Comparison of ENCODE assay signal across 23 cellular contexts in genomic region chr6:41729624-41730023, GRCh38. TPM values are rescaled to one million over a fixed set of nuclear protein-coding genes. Genes with fewer than 3 reads are reported as not detected.
DNase-seq lines count a peak whose midpoint lies in the region; ATAC-seq and TF ChIP-seq lines count a peak whose summit lies in the region.
"Had no signal": no experiment of that assay in that cellular context is flagged by ENCODE, and none has a peak within 500 bp of the region (broad histone marks: within the 10 kb centered on the region; RNA-seq: fewer than 3 reads in every experiment).

No MANE protein-coding gene starts in this region.

- H3K9ac ChIP-seq in BLaER1 = peak overlapping the region; percentile 46; the same call in 1 of the 2 replicates
- H3K9ac ChIP-seq in Loucy (ENCODE audit: low read depth, low read length, poor library complexity, severe bottlenecking) = no peak overlapping the region
- H3K9ac ChIP-seq: KMS-11, neural progenitor cell had no signal

- H3K27me3 ChIP-seq in BLaER1 (no peaks in the 10 kb centered on the region), Loucy (ENCODE audit: insufficient read depth, low read length, poor library complexity, severe bottlenecking) (no peaks in the 10 kb centered on the region)
- H3K27me3 ChIP-seq: suprapubic skin had no signal

- peak overlapping the region; percentile 70 to 81 for H3K27ac Mint-ChIP-seq in effector memory CD8-positive, alpha-beta T cell
- H3K27ac Mint-ChIP-seq in natural killer cell = peak overlapping the region; percentile 88 to 95
- H3K27ac Mint-ChIP-seq: activated CD4-positive, alpha-beta memory T cell treated with anti-CD3 and anti-CD28 coated beads for 36 hours; activated naive CD4-positive, alpha-beta T cell treated with anti-CD3 and anti-CD28 coated beads, Interleukin-2, amount 10 ng/mL, durations not matched to agents 7 days and 5 days had no signal

- no peak for ATAC-seq in effector memory CD8-positive, alpha-beta T cell (replicated peaks)
- ATAC-seq in natural killer cell (no peak), GM19395 (IDR thresholded peaks at IDR 0.05; ENCODE audit: unreplicated experiment) (no peak), GM21723 (IDR thresholded peaks at IDR 0.05; ENCODE audit: unreplicated experiment) (no peak), GM21825 (IDR thresholded peaks at IDR 0.05; ENCODE audit: unreplicated experiment) (no peak)
- ATAC-seq: activated T-cell treated with anti-CD3 and anti-CD28 coated beads, Interleukin-2, amount 50 U/mL, for 4 hours had no signal

- H3K36me3 ChIP-seq in BLaER1 (no peaks in the 10 kb centered on the region), Loucy (ENCODE audit: insufficient read depth, low read length) (no peaks in the 10 kb centered on the region)
- H3K36me3 ChIP-seq: neural progenitor cell, suprapubic skin had no signal

- no peaks in the 10 kb centered on the region for H3K9me3 Mint-ChIP-seq in effector memory CD8-positive, alpha-beta T cell
- H3K9me3 Mint-ChIP-seq in natural killer cell = no peaks in the 10 kb centered on the region
- H3K9me3 Mint-ChIP-seq: activated CD4-positive, alpha-beta memory T cell treated with anti-CD3 and anti-CD28 coated beads for 36 hours; activated naive CD4-positive, alpha-beta T cell treated with anti-CD3 and anti-CD28 coated beads, Interleukin-2, amount 10 ng/mL, durations not matched to agents 7 days and 5 days; activated T-cell treated with anti-CD3 and anti-CD28 coated beads, Interleukin-2, amount 50 U/mL, for 4 hours; neural progenitor cell had no signal

- H4K20me1 ChIP-seq in BLaER1 (peaks cover 53% of the 10 kb centered on the region), Loucy (ENCODE audit: insufficient read depth, low read length, poor library complexity, severe bottlenecking) (no peaks in the 10 kb centered on the region)

- peak overlapping the region; percentile 75 for H3K27ac ChIP-seq in BLaER1
- H3K27ac ChIP-seq: KMS-11, neural progenitor cell had no signal

- peaks cover 8% of the 10 kb centered on the region; the same call in 1 of the 2 replicates for H3K79me2 ChIP-seq in Loucy (ENCODE audit: insufficient read depth, low read length)

- H2AFZ ChIP-seq in Loucy (ENCODE audit: low read length) = no peak overlapping the region
- H2AFZ ChIP-seq: neural progenitor cell had no signal

- no peaks in the 10 kb centered on the region for H3F3A ChIP-seq in Loucy (ENCODE audit: low read depth)

- intact Hi-C loops in natural killer cell (cut with micrococcal nuclease) = loop anchor here (5.0 kb wide), 2 partner anchors 32 to 208 kb away; no protein-coding TSS in a partner anchor

- H3K4me2 ChIP-seq in BLaER1 = peak overlapping the region; percentile 100
- peak overlapping the region; percentile 6 for H3K4me2 ChIP-seq in Loucy (ENCODE audit: low read depth, low read length, poor library complexity, severe bottlenecking)
- H3K4me2 ChIP-seq: neural progenitor cell had no signal

- H3K36me3 Mint-ChIP-seq in effector memory CD8-positive, alpha-beta T cell (ENCODE audit: insufficient read depth) = peaks cover 33% of the 10 kb centered on the region
- no peaks in the 10 kb centered on the region for H3K36me3 Mint-ChIP-seq in natural killer cell
- H3K36me3 Mint-ChIP-seq: activated CD4-positive, alpha-beta memory T cell treated with anti-CD3 and anti-CD28 coated beads for 36 hours; neural progenitor cell had no signal

- TF ChIP-seq CTCF in Loucy (conservative IDR thresholded peaks at IDR 0.05; ENCODE audit: low read length) = no peak
- TF ChIP-seq CTCF in natural killer cell (IDR thresholded peaks at IDR 0.05) = no peak

- H3K9me3 ChIP-seq in BLaER1 (no peaks in the 10 kb centered on the region), Loucy (ENCODE audit: insufficient read depth, low read depth, low read length) (no peaks in the 10 kb centered on the region)
- H3K9me3 ChIP-seq: suprapubic skin had no signal

- H3K4me1 ChIP-seq in BLaER1 (peaks cover 92% of the 10 kb centered on the region), Loucy (ENCODE audit: insufficient read depth, low read length, poor library complexity, severe bottlenecking) (peaks cover 58% of the 10 kb centered on the region)

- H3K27me3 Mint-ChIP-seq in effector memory CD8-positive, alpha-beta T cell = no peaks in the 10 kb centered on the region
- no peaks in the 10 kb centered on the region for H3K27me3 Mint-ChIP-seq in natural killer cell (ENCODE audit: low read depth in 2 of 2)
- H3K27me3 Mint-ChIP-seq: activated CD4-positive, alpha-beta memory T cell treated with anti-CD3 and anti-CD28 coated beads for 36 hours; activated naive CD4-positive, alpha-beta T cell treated with anti-CD3 and anti-CD28 coated beads, Interleukin-2, amount 10 ng/mL, durations not matched to agents 7 days and 5 days had no signal

- H3K9me2 ChIP-seq in Loucy (replicated peaks; ENCODE audit: low read depth, low read length) = no peaks in the 10 kb centered on the region

- H3K4me3 ChIP-seq in BLaER1 (no peak overlapping the region), Loucy (ENCODE audit: low read length, poor library complexity, severe bottlenecking) (no peak overlapping the region)
- H3K4me3 ChIP-seq: neural progenitor cell, suprapubic skin had no signal

- peak overlapping the region in 1 of 2 donors; percentile 79 for H3K4me3 Mint-ChIP-seq in effector memory CD8-positive, alpha-beta T cell
- peak overlapping the region; percentile 92 for H3K4me3 Mint-ChIP-seq in natural killer cell
- H3K4me3 Mint-ChIP-seq: activated CD4-positive, alpha-beta memory T cell treated with anti-CD3 and anti-CD28 coated beads for 36 hours; activated naive CD4-positive, alpha-beta T cell treated with anti-CD3 and anti-CD28 coated beads, Interleukin-2, amount 10 ng/mL, durations not matched to agents 7 days and 5 days; activated T-cell treated with anti-CD3 and anti-CD28 coated beads, Interleukin-2, amount 50 U/mL, for 4 hours; neural progenitor cell had no signal

- H3K4me1 Mint-ChIP-seq in effector memory CD8-positive, alpha-beta T cell (ENCODE audit: low read depth in 2 of 2) = peaks cover 49 to 56% of the 10 kb centered on the region in 2 donors
- peaks cover 60 to 79% of the 10 kb centered on the region in 2 donors for H3K4me1 Mint-ChIP-seq in natural killer cell

- DNase-seq in effector memory CD8-positive, alpha-beta T cell = no peak
- DNase-seq in natural killer cell = no peak
- DNase-seq in activated CD4-positive, alpha-beta T cell treated with anti-CD3 and anti-CD28 coated beads, Interleukin-2, amount 50 U/mL, for 48 hours = no peak
- DNase-seq: activated CD4-positive, alpha-beta memory T cell treated with anti-CD3 and anti-CD28 coated beads for 36 hours; activated naive CD4-positive, alpha-beta T cell treated with anti-CD3 and anti-CD28 coated beads, Interleukin-2, amount 10 ng/mL, durations not matched to agents 7 days and 5 days; activated T-cell treated with anti-CD3 and anti-CD28 coated beads, Interleukin-2, amount 50 U/mL, for 4 hours; DMS153; hippocampal formation; kidney glomerular epithelial cell; NCI-H1048; NCI-H2029; T-helper 1 cell had no signal

RNA-seq across cellular contexts. Expression of gene TFEB, which starts 5.8 kb away (rescaled TPM):
- total RNA-seq in natural killer cell = 10 to 100 TPM; 56.0 to 66.7 (median 66.2) TPM

RNA-seq across cellular contexts. Expression of gene PGC, which starts 17.6 kb away (rescaled TPM):
- not detected for total RNA-seq in natural killer cell
- total RNA-seq: activated CD4-positive, alpha-beta memory T cell treated with anti-CD3 and anti-CD28 coated beads for 36 hours; astrocyte; NCI-H460; pulmonary artery endothelial cell; suprapubic skin had no signal

RNA-seq across cellular contexts. Expression of gene FRS3, which starts 50.1 kb away (rescaled TPM):
- 1 to 10 TPM; 4.5 to 5.7 (median 5.4) TPM for total RNA-seq in natural killer cell

RNA-seq across cellular contexts. Expression of gene PRICKLE4, which starts 51.0 kb away (rescaled TPM):
- total RNA-seq in natural killer cell = not detected
- total RNA-seq: activated T-cell treated with anti-CD3 and anti-CD28 coated beads, Interleukin-2, amount 50 U/mL, for 4 hours had no signal

RNA-seq across cellular contexts. Expression of gene TOMM6, which starts 57.9 kb away (rescaled TPM):
- 100 to 1,000 TPM in 1 of 3 donors, 10 to 100 TPM in 2; 95.0 to 109 (median 96.6) TPM for total RNA-seq in natural killer cell
